14 cellular contexts compared by ENCODE assay signal in the genomic region with DNA sequence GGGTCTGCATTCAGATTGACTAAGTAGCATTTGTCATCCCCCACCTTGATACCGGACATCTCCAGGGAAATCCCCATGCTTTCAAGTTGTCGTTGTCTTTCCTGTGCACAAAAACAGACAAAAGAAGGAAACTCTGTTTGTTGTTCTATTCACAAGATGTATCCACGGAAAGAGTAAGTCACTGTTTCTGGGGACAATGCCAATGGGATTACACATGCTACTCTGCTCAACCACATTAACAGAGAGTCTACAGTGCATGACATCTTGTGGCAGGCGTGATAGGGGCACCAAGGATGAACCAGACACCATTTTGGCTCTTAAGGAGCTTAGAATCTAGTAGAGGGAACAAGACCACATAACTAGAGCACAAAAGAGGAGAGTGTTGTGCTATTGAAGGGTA.
DNase-seq lines count a peak whose midpoint lies in the region; ATAC-seq and TF ChIP-seq lines count a peak whose summit lies in the region.
"Had no signal": no experiment of that assay in that cellular context is flagged by ENCODE, and none has a peak within 500 bp of the region (broad histone marks: within the 10 kb centered on the region; RNA-seq: fewer than 3 reads in every experiment).

No MANE protein-coding gene starts in this region.

- no peaks in the 10 kb centered on the region for H3K27me3 ChIP-seq in left lung

- peak overlapping the region; percentile 84 for H3K27ac Mint-ChIP-seq in HFFc6
- no peak overlapping the region for H3K27ac Mint-ChIP-seq in stimulated activated memory B cell treated with anti-CD40 and anti-IgM and Interleukin-4, amounts not matched to agents 10 μg/mL and 1 μg/mL and 100 μg/mL, for 72 hours
- H3K27ac Mint-ChIP-seq: activated CD4-positive, alpha-beta T cell treated with anti-CD3 and anti-CD28 coated beads, Interleukin-2, amount 10 ng/mL, durations not matched to agents 24 days and 14 days; IgD-negative memory B cell had no signal

- H3K4me1 ChIP-seq in left lung: no peaks in the 10 kb centered on the region

- H3K27ac ChIP-seq in left lung: peak overlapping the region in 1 of 2 donors; percentile 10

- no peak for TF ChIP-seq POLR2A in GM18505 (IDR thresholded peaks at IDR 0.05; ENCODE audit: borderline replicate concordance, extremely low read depth, insufficient read depth, insufficient read length)

- H3K4me3 Mint-ChIP-seq in HFFc6: no peak overlapping the region
- H3K4me3 Mint-ChIP-seq in stimulated activated memory B cell treated with anti-CD40 and anti-IgM and Interleukin-4, amounts not matched to agents 10 μg/mL and 1 μg/mL and 100 μg/mL, for 72 hours: no peak overlapping the region
- H3K4me3 Mint-ChIP-seq: activated CD4-positive, alpha-beta T cell treated with anti-CD3 and anti-CD28 coated beads, Interleukin-2, amount 10 ng/mL, durations not matched to agents 24 days and 14 days; IgD-negative memory B cell had no signal

- H3K9me3 Mint-ChIP-seq in HFFc6: no peaks in the 10 kb centered on the region
- no peaks in the 10 kb centered on the region for H3K9me3 Mint-ChIP-seq in stimulated activated memory B cell treated with anti-CD40 and anti-IgM and Interleukin-4, amounts not matched to agents 10 μg/mL and 1 μg/mL and 100 μg/mL, for 72 hours
- H3K9me3 Mint-ChIP-seq: activated CD4-positive, alpha-beta T cell treated with anti-CD3 and anti-CD28 coated beads, Interleukin-2, amount 10 ng/mL, durations not matched to agents 24 days and 14 days; IgD-negative memory B cell had no signal

- DNase-seq in AG08395 (ENCODE audit: low spot score): peak; percentile 88
- peak; percentile 93 for DNase-seq in HFFc6
- DNase-seq in dermis blood vessel endothelial cell: peak; percentile 98
- DNase-seq in left lung: no peak
- DNase-seq in GM20000 (ENCODE audit: low spot score): no peak
- DNase-seq in stimulated activated CD4-positive, alpha-beta T cell treated with anti-CD3 and anti-CD28 coated beads, Interleukin-2, amount 100 ng/mL, for 48 hours: no peak
- DNase-seq: activated CD4-positive, alpha-beta T cell treated with anti-CD3 and anti-CD28 coated beads, Interleukin-2, amount 10 ng/mL, durations not matched to agents 24 days and 14 days; GF-D8; NCI-H1930; NK-92 treated with Interleukin-12 subunit alpha and Interleukin-12 subunit beta, amount 100 ng/mL, for 24 hours had no signal

- TF ChIP-seq CTCF in HFFc6 (IDR thresholded peaks at IDR 0.05): no peak
- no peak for TF ChIP-seq CTCF in left lung (IDR thresholded peaks at IDR 0.05)
- TF ChIP-seq CTCF in GM20000 (IDR thresholded peaks at IDR 0.05; ENCODE audit: extremely low read depth, missing control alignments): no peak

- peaks cover 24% of the 10 kb centered on the region for H3K4me1 Mint-ChIP-seq in HFFc6 (ENCODE audit: low read depth)
- no peaks in the 10 kb centered on the region for H3K4me1 Mint-ChIP-seq in stimulated activated memory B cell treated with anti-CD40 and anti-IgM and Interleukin-4, amounts not matched to agents 10 μg/mL and 1 μg/mL and 100 μg/mL, for 72 hours
- H3K4me1 Mint-ChIP-seq: activated CD4-positive, alpha-beta T cell treated with anti-CD3 and anti-CD28 coated beads, Interleukin-2, amount 10 ng/mL, durations not matched to agents 24 days and 14 days had no signal

- peaks cover 43% of the 10 kb centered on the region for H3K36me3 Mint-ChIP-seq in HFFc6 (ENCODE audit: low read depth)
- peaks cover 37% of the 10 kb centered on the region for H3K36me3 Mint-ChIP-seq in stimulated activated memory B cell treated with anti-CD40 and anti-IgM and Interleukin-4, amounts not matched to agents 10 μg/mL and 1 μg/mL and 100 μg/mL, for 72 hours

- H3K9me3 ChIP-seq in left lung: no peaks in the 10 kb centered on the region

- no peak overlapping the region for H3K4me3 ChIP-seq in left lung
- H3K4me3 ChIP-seq: coronary artery had no signal

- H3K36me3 ChIP-seq in left lung: peaks cover 0 to 72% of the 10 kb centered on the region in 2 donors

- 0 out of 2 replicates have a peak, but pooled peaks cover 1% of the 10 kb centered on the region for H3K27me3 Mint-ChIP-seq in HFFc6 (ENCODE audit: insufficient read depth)
- H3K27me3 Mint-ChIP-seq in stimulated activated memory B cell treated with anti-CD40 and anti-IgM and Interleukin-4, amounts not matched to agents 10 μg/mL and 1 μg/mL and 100 μg/mL, for 72 hours: no peaks in the 10 kb centered on the region
- H3K27me3 Mint-ChIP-seq: IgD-negative memory B cell had no signal

- intact Hi-C loops in left lung (cut with DNase I): no loop called here

- ATAC-seq in left lung (peak; percentile 36), GM18505 (IDR thresholded peaks at IDR 0.05; ENCODE audit: unreplicated experiment) (no peak)
- ATAC-seq in stimulated activated memory B cell treated with anti-CD40 and anti-IgM and Interleukin-4, amounts not matched to agents 10 μg/mL and 1 μg/mL and 100 μg/mL, for 72 hours: no peak

Comparison
In these comparisons a context has a peak if more than half of its experiments do, and no peak if none do; other contexts are left out.
1. DNase-seq: peak in AG08395 (single experiment), HFFc6 (single experiment) and dermis blood vessel endothelial cell (single experiment); none in left lung (0 of 2), GM20000 (single experiment) and stimulated activated CD4-positive, alpha-beta T cell treated with anti-CD3 and anti-CD28 coated beads, Interleukin-2, amount 100 ng/mL, for 48 hours (0 of 2).